In genomic region chr2:9631484-9631819, GRCh38 we compare ENCODE assay signal across 8 cellular contexts. TPM values are rescaled to one million over a fixed set of nuclear protein-coding genes. Genes with fewer than 3 reads are reported as not detected.
A peak's percentile ranks its signal among the peaks of the same experiment; 100 is the strongest.
DNase-seq lines count a peak whose midpoint lies in the region; ATAC-seq and TF ChIP-seq lines count a peak whose summit lies in the region.

No MANE protein-coding gene starts in this region.

- peaks cover 64% of the 10 kb centered on the region for H3K4me1 Mint-ChIP-seq in HFFc6 (ENCODE audit: low read depth)
- H3K4me1 Mint-ChIP-seq in activated T-helper 1 cell treated with anti-CD3 and anti-CD28 coated beads, Interleukin-12 subunit alpha, Interleukin-12 subunit beta, Interleukin-2, Interleukin-4 antibody, amounts not matched to agents 30 ng/mL and 10 ng/mL and 1 ng/mL, durations not matched to agents 14 hours and 24 hours and 36 hours (ENCODE audit: low read depth): peaks cover 40% of the 10 kb centered on the region
- peaks cover 34% of the 10 kb centered on the region for H3K4me1 Mint-ChIP-seq in stimulated activated effector memory CD8-positive, alpha-beta T cell treated with anti-CD3 and anti-CD28 coated beads, Interleukin-12 subunit alpha, Interleukin-12 subunit beta, amount 100 ng/mL, for 72 hours

- peak overlapping the region; percentile 99 for H3K4me3 Mint-ChIP-seq in HFFc6
- peak overlapping the region; percentile 86 for H3K4me3 Mint-ChIP-seq in activated T-helper 1 cell treated with anti-CD3 and anti-CD28 coated beads, Interleukin-12 subunit alpha, Interleukin-12 subunit beta, Interleukin-2, Interleukin-4 antibody, amounts not matched to agents 30 ng/mL and 10 ng/mL and 1 ng/mL, durations not matched to agents 14 hours and 24 hours and 36 hours
- peak overlapping the region; percentile 97 for H3K4me3 Mint-ChIP-seq in stimulated activated effector memory CD8-positive, alpha-beta T cell treated with anti-CD3 and anti-CD28 coated beads, Interleukin-12 subunit alpha, Interleukin-12 subunit beta, amount 100 ng/mL, for 72 hours

- no peak for ATAC-seq in stimulated activated effector memory CD8-positive, alpha-beta T cell treated with anti-CD3 and anti-CD28 coated beads, Interleukin-12 subunit alpha, Interleukin-12 subunit beta, amount 100 ng/mL, for 72 hours

- H3K36me3 Mint-ChIP-seq in HFFc6 (ENCODE audit: low read depth): peaks cover 39% of the 10 kb centered on the region
- H3K36me3 Mint-ChIP-seq in activated T-helper 1 cell treated with anti-CD3 and anti-CD28 coated beads, Interleukin-12 subunit alpha, Interleukin-12 subunit beta, Interleukin-2, Interleukin-4 antibody, amounts not matched to agents 30 ng/mL and 10 ng/mL and 1 ng/mL, durations not matched to agents 14 hours and 24 hours and 36 hours (ENCODE audit: low read depth): peaks cover 33% of the 10 kb centered on the region
- peaks cover 49% of the 10 kb centered on the region for H3K36me3 Mint-ChIP-seq in stimulated activated effector memory CD8-positive, alpha-beta T cell treated with anti-CD3 and anti-CD28 coated beads, Interleukin-12 subunit alpha, Interleukin-12 subunit beta, amount 100 ng/mL, for 72 hours

- H3K27me3 Mint-ChIP-seq in HFFc6 (ENCODE audit: insufficient read depth): peaks cover 3% of the 10 kb centered on the region
- H3K27me3 Mint-ChIP-seq in activated T-helper 1 cell treated with anti-CD3 and anti-CD28 coated beads, Interleukin-12 subunit alpha, Interleukin-12 subunit beta, Interleukin-2, Interleukin-4 antibody, amounts not matched to agents 30 ng/mL and 10 ng/mL and 1 ng/mL, durations not matched to agents 14 hours and 24 hours and 36 hours (ENCODE audit: insufficient read depth): peaks cover 9% of the 10 kb centered on the region

- TF ChIP-seq CTCF in HFFc6 (IDR thresholded peaks at IDR 0.05): no peak

- H3K27ac Mint-ChIP-seq in HFFc6: peak overlapping the region; percentile 90
- H3K27ac Mint-ChIP-seq in activated T-helper 1 cell treated with anti-CD3 and anti-CD28 coated beads, Interleukin-12 subunit alpha, Interleukin-12 subunit beta, Interleukin-2, Interleukin-4 antibody, amounts not matched to agents 30 ng/mL and 10 ng/mL and 1 ng/mL, durations not matched to agents 14 hours and 24 hours and 36 hours: peak overlapping the region; percentile 93
- peak overlapping the region; percentile 51 for H3K27ac Mint-ChIP-seq in stimulated activated effector memory CD8-positive, alpha-beta T cell treated with anti-CD3 and anti-CD28 coated beads, Interleukin-12 subunit alpha, Interleukin-12 subunit beta, amount 100 ng/mL, for 72 hours

- peak overlapping the region; percentile 17 for H3K4me3 ChIP-seq in iPS-11a (ENCODE audit: low read depth, low read length)

- no peaks in the 10 kb centered on the region for H3K9me3 Mint-ChIP-seq in HFFc6
- H3K9me3 Mint-ChIP-seq in activated T-helper 1 cell treated with anti-CD3 and anti-CD28 coated beads, Interleukin-12 subunit alpha, Interleukin-12 subunit beta, Interleukin-2, Interleukin-4 antibody, amounts not matched to agents 30 ng/mL and 10 ng/mL and 1 ng/mL, durations not matched to agents 14 hours and 24 hours and 36 hours: no peaks in the 10 kb centered on the region
- H3K9me3 Mint-ChIP-seq in stimulated activated effector memory CD8-positive, alpha-beta T cell treated with anti-CD3 and anti-CD28 coated beads, Interleukin-12 subunit alpha, Interleukin-12 subunit beta, amount 100 ng/mL, for 72 hours: no peaks in the 10 kb centered on the region

- no peak for DNase-seq in HFFc6
- DNase-seq in activated T-helper 1 cell treated with anti-CD3 and anti-CD28 coated beads, Interleukin-12 subunit alpha, Interleukin-12 subunit beta, Interleukin-2, Interleukin-4 antibody, amounts not matched to agents 30 ng/mL and 10 ng/mL and 1 ng/mL, durations not matched to agents 14 hours and 24 hours and 36 hours (ENCODE audit: low spot score): no peak
- DNase-seq in stimulated activated effector memory CD8-positive, alpha-beta T cell treated with anti-CD3 and anti-CD28 coated beads, Interleukin-12 subunit alpha, Interleukin-12 subunit beta, amount 100 ng/mL, for 72 hours (ENCODE audit: low spot score in 2 of 2): no peak
- DNase-seq in mesenteric fat pad (ENCODE audit: low spot score): no peak
- no peak for DNase-seq in DMS53 treated with DMSO at 0.1 percent for 48 hours (lab: John Stamatoyannopoulos, UW; ENCODE audit: unreplicated experiment)
- DNase-seq in HT-29 (ENCODE audit: low spot score): no peak
- no peak for DNase-seq in NK-92 treated with Interleukin-12 subunit alpha and Interleukin-12 subunit beta, amount 100 ng/mL, for 24 hours (lab: John Stamatoyannopoulos, UW)

- intact Hi-C loops in activated T-helper 1 cell treated with anti-CD3 and anti-CD28 coated beads, Interleukin-12 subunit alpha, Interleukin-12 subunit beta, Interleukin-2, Interleukin-4 antibody, amounts not matched to agents 30 ng/mL and 10 ng/mL and 1 ng/mL, durations not matched to agents 14 hours and 24 hours and 36 hours (cut with micrococcal nuclease): loop anchor here (1.0 to 10.0 kb wide), 11 partner anchors 23 to 813 kb away; partner anchors contain the start of genes ADAM17, CPSF3, IAH1 and ITGB1BP1

RNA-seq across cellular contexts. Expression of gene YWHAQ, which starts 0.7 kb away (rescaled TPM):
- total RNA-seq in HFFc6 (2021; fragmentation: NEBNext Ultra II Directional; extraction: Animal tissue kit (Norgen Biotek cat#: 25700)): 100 to 1,000 TPM; 461 to 607 (median 548) TPM
- total RNA-seq in activated T-helper 1 cell treated with anti-CD3 and anti-CD28 coated beads, Interleukin-12 subunit alpha, Interleukin-12 subunit beta, Interleukin-2, Interleukin-4 antibody, amounts not matched to agents 30 ng/mL and 10 ng/mL and 1 ng/mL, durations not matched to agents 14 hours and 24 hours and 36 hours: 290 and 311 TPM in 2 replicates
- 183 TPM for total RNA-seq in mesenteric fat pad
- 294 and 342 TPM in 2 replicates for total RNA-seq in HT-29 (2014; rRNA removed; shearing (Covaris generic))
